1 cellular context compared by ENCODE assay signal in the genomic region with DNA sequence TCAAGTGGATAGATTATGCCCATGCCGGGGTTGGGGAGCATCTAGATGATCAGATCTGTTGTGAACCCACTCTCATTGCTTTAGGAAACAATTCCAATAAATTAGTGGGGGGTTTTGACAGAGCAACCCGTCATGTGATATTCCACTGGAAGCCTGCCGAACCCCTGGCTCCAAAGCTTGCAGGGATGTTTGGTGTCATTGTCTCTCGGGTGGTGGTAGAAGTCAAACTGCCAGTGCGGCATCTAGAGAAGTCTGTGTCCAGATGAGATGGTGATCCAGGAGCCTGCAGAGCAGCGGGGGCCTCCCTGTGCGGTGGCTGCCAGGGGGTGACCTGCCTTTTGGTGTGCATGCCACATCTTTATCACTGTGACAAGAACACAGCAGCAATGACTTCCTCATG.
TF ChIP-seq lines count a peak whose summit lies in the region.

No MANE protein-coding gene starts in this region.

TF ChIP-seq in H1, 55 proteins besides CTCF, POLR2A, EP300 and RAD21:
- no peak for TF ChIP-seq USF2 (IDR thresholded peaks at IDR 0.05; ENCODE audit: low read length)
- TF ChIP-seq YY1 (IDR thresholded peaks at IDR 0.05; ENCODE audit: low read depth, low read length), result no peak
- no peak for TF ChIP-seq RBBP5 (IDR thresholded peaks at IDR 0.05; ENCODE audit: borderline replicate concordance, low read depth, low read length)
- TF ChIP-seq NANOG (IDR thresholded peaks at IDR 0.05; ENCODE audit: insufficient read depth, low read depth, low read length, poor library complexity, severe bottlenecking), result no peak
- TF ChIP-seq, protein P1, sequence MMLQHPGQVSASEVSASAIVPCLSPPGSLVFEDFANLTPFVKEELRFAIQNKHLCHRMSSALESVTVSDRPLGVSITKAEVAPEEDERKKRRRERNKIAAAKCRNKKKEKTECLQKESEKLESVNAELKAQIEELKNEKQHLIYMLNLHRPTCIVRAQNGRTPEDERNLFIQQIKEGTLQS (IDR thresholded peaks at IDR 0.05; ENCODE audit: insufficient read depth, low read depth, low read length), result no peak
- no peak for TF ChIP-seq E2F6 (IDR thresholded peaks at IDR 0.05)
